In genomic region chr11:27219487-27220039, GRCh38 we compare ENCODE assay signal across 7 cellular contexts.
DNase-seq lines count a peak whose midpoint lies in the region; ATAC-seq, FAIRE-seq and TF ChIP-seq lines count a peak whose summit lies in the region.
"Not testable (repeated sequence)": the region's sequence is repeated elsewhere in the genome, so short reads cannot be mapped to it uniquely, and the experiment has no call there.

No MANE protein-coding gene starts in this region.

- not testable (repeated sequence) for H2BK15ac ChIP-seq in mesenchymal stem cell (ENCODE audit: low read depth, poor library complexity, severe bottlenecking)

- peak overlapping the region; percentile 99 for H2AFZ ChIP-seq in K562 (ENCODE audit: low read depth, low read length)
- not testable (repeated sequence) for H2AFZ ChIP-seq in mesenchymal stem cell (ENCODE audit: low read depth, low read length); osteoblast (ENCODE audit: low read length)

- not testable (repeated sequence) for TF ChIP-seq EP300 in Ishikawa (IDR thresholded peaks at IDR 0.05; ENCODE audit: borderline replicate concordance); K562 (IDR thresholded peaks at IDR 0.05; ENCODE audit: low read length)

- H3K79me2 ChIP-seq in K562 (ENCODE audit: control insufficient read depth, insufficient read depth, low read length); osteoblast (ENCODE audit: insufficient read depth, low read length): not testable (repeated sequence)

- not testable (repeated sequence) for H2BK120ac ChIP-seq in mesenchymal stem cell (ENCODE audit: low read depth, low read length)

- H2BK12ac ChIP-seq in mesenchymal stem cell (ENCODE audit: low read length in 2 of 2) = not testable (repeated sequence)

- H4K91ac ChIP-seq in mesenchymal stem cell (ENCODE audit: low read length) = not testable (repeated sequence)

- not testable (repeated sequence) for H3K4ac ChIP-seq in mesenchymal stem cell (ENCODE audit: low read depth in 1 of 2, low read length in 2 of 2)

- not testable (repeated sequence) for H3K27me3 ChIP-seq in H7 (ENCODE audit: control insufficient read depth, insufficient read depth, low read length); NT2/D1 (ENCODE audit: insufficient read depth, insufficient read length); K562 (ENCODE audit: control insufficient read depth in 2 of 2, insufficient read depth in 2 of 2, low read length in 2 of 2); mesenchymal stem cell (ENCODE audit: control insufficient read depth in 1 of 2, insufficient read depth in 1 of 2, low read length in 2 of 2); osteoblast (ENCODE audit: insufficient read depth, low read length)

- TF ChIP-seq RAD21 in Ishikawa (IDR thresholded peaks at IDR 0.05; ENCODE audit: low read depth); K562 (CRISPR knock-in tag; conservative IDR thresholded peaks at IDR 0.05 in 1 of 2, IDR thresholded peaks at IDR 0.05 in 1 of 2): not testable (repeated sequence)

- peak overlapping the region; percentile 76 for H3K27ac ChIP-seq in K562 (ENCODE audit: extremely low read depth, low read depth, low read length)
- not testable (repeated sequence) for H3K27ac ChIP-seq in mesenchymal stem cell (ENCODE audit: low read length, poor library complexity, severe bottlenecking)
- peak overlapping the region; percentile 99 for H3K27ac ChIP-seq in osteoblast (ENCODE audit: low read depth, low read length)

- not testable (repeated sequence) for FAIRE-seq in K562 (lab: Jason Lieb, UNC)

- in situ Hi-C loops in K562 (cut with MboI) = not testable (repeated sequence)

- peak overlapping the region; percentile 36 for H3K9ac ChIP-seq in NT2/D1 (ENCODE audit: insufficient read length, low read depth)
- H3K9ac ChIP-seq in K562 (ENCODE audit: insufficient read depth in 1 of 2, low read depth in 2 of 2, low read length in 2 of 2) = peak overlapping the region; percentile 15 to 70; a peak in 3 of 4 replicates
- H3K9ac ChIP-seq in mesenchymal stem cell (ENCODE audit: low read length) = peak overlapping the region; percentile 73

- not testable (repeated sequence) for H2BK5ac ChIP-seq in mesenchymal stem cell (ENCODE audit: low read depth, low read length, poor library complexity, severe bottlenecking)

- H3K18ac ChIP-seq in mesenchymal stem cell (ENCODE audit: low read depth in 1 of 2, low read length in 2 of 2) = not testable (repeated sequence)

- DNase-seq in H7; NT2/D1 (ENCODE audit: low read depth, low spot score); fibroblast of villous mesenchyme (ENCODE audit: low read depth); mesenchymal stem cell; osteoblast (ENCODE audit: insufficient read length, low spot score, missing footprints): not testable (repeated sequence)
- DNase-seq in K562 (ENCODE audit: extremely low read depth in 1 of 4, low spot score in 3 of 4) = peak in 1 of 4 experiments; percentile 27

- H3K14ac ChIP-seq in mesenchymal stem cell (ENCODE audit: low read length in 2 of 2) = not testable (repeated sequence)

- H3K4me2 ChIP-seq in K562 (ENCODE audit: insufficient read depth, low read length) = peak overlapping the region; percentile 86
- H3K4me2 ChIP-seq in mesenchymal stem cell (ENCODE audit: low read length, poor library complexity, severe bottlenecking) = not testable (repeated sequence)
- peak overlapping the region; percentile 64 for H3K4me2 ChIP-seq in osteoblast (ENCODE audit: insufficient read depth, low read length)

- not testable (repeated sequence) for H3K23ac ChIP-seq in mesenchymal stem cell (ENCODE audit: low read length in 2 of 2)

- H3K79me1 ChIP-seq in mesenchymal stem cell (replicated peaks; ENCODE audit: low read length, poor library complexity, severe bottlenecking) = not testable (repeated sequence)

- not testable (repeated sequence) for H2AK5ac ChIP-seq in mesenchymal stem cell (ENCODE audit: low read length, severe bottlenecking)

- not testable (repeated sequence) for H3K36me3 ChIP-seq in H7 (replicated peaks; ENCODE audit: control insufficient read depth, insufficient read depth, low read length); K562 (ENCODE audit: control insufficient read depth, insufficient read depth, low read length); mesenchymal stem cell (ENCODE audit: control insufficient read depth in 1 of 2, insufficient read depth in 2 of 2, low read depth in 1 of 2, low read length in 2 of 2); osteoblast (ENCODE audit: insufficient read depth, low read length)
- H3K36me3 ChIP-seq in NT2/D1 (ENCODE audit: insufficient read depth, insufficient read length, low read length) = peaks cover 39% of the 10 kb centered on the region

- H4K8ac ChIP-seq in mesenchymal stem cell (ENCODE audit: low read length) = not testable (repeated sequence)

- H3K4me3 ChIP-seq in H7 (ENCODE audit: insufficient read depth, low read depth, low read length) = peak overlapping the region; percentile 35
- peak overlapping the region; percentile 35 for H3K4me3 ChIP-seq in NT2/D1 (ENCODE audit: insufficient read length, low read depth)
- peak overlapping the region; percentile 35 for H3K4me3 ChIP-seq in K562
- H3K4me3 ChIP-seq in fibroblast of villous mesenchyme (ENCODE audit: low read depth, low read length) = peak overlapping the region; percentile 55
- not testable (repeated sequence) for H3K4me3 ChIP-seq in mesenchymal stem cell (ENCODE audit: insufficient read depth in 1 of 2, low read depth in 1 of 2, low read length in 2 of 2); osteoblast (ENCODE audit: insufficient read depth, low read length)

- H4K20me1 ChIP-seq in K562 (replicated peaks; ENCODE audit: control insufficient read depth, insufficient read depth, low read length); osteoblast (ENCODE audit: insufficient read depth, low read length): not testable (repeated sequence)

- 0% methylated on average over 2 of the region's 24 CpGs for WGBS in K562 (ENCODE audit: insufficient coverage, low coverage, missing lambda C conversion rate)
- WGBS in mesenchymal stem cell = 100% methylated on average over 5 of the region's 24 CpGs

- POLR2A ChIA-PET in K562 (lab: Yijun Ruan, JAX) = interaction anchor here (0.6 to 1.1 kb wide), 2 partner anchors 10 to 14 kb away, joined by 4 to 9 read pairs; no protein-coding TSS in a partner anchor

- CTCF ChIA-PET in K562 (lab: Yijun Ruan, JAX; ENCODE audit: low intra/inter-chr PET ratio) = not testable (repeated sequence)

- not testable (repeated sequence) for TF ChIP-seq CTCF in K562 (IDR thresholded peaks at IDR 0.05 in 2 of 3, conservative IDR thresholded peaks at IDR 0.05 in 1 of 3; ENCODE audit: insufficient read depth in 2 of 3, low read depth in 1 of 3, low read length in 3 of 3); fibroblast of villous mesenchyme (IDR thresholded peaks at IDR 0.05; ENCODE audit: insufficient read depth, low read depth, low read length); osteoblast (IDR thresholded peaks at IDR 0.05; ENCODE audit: extremely low read depth, low read depth, low read length)

- TSS peak; percentile 64 for BruUV-seq in K562 (replicated peaks; lab: Mats Ljungman, UMichigan)

- not testable (repeated sequence) for H3K9me1 ChIP-seq in K562 (ENCODE audit: control insufficient read depth, insufficient read depth, low read length)

- not testable (repeated sequence) for H3K9me3 ChIP-seq in NT2/D1 (ENCODE audit: insufficient read depth, low read length); K562 (replicated peaks; ENCODE audit: control insufficient read depth, insufficient read depth, low read depth, low read length); mesenchymal stem cell (ENCODE audit: control insufficient read depth, low read length); osteoblast (ENCODE audit: low read depth, low read length)

- TF ChIP-seq POLR2A in K562 (conservative IDR thresholded peaks at IDR 0.05) = peak; percentile 65

- intact Hi-C loops in K562 (cut with micrococcal nuclease) = not testable (repeated sequence)

- not testable (repeated sequence) for H3K4me1 ChIP-seq in NT2/D1 (ENCODE audit: insufficient read depth, insufficient read length)
- H3K4me1 ChIP-seq in K562 (replicated peaks in 1 of 2; ENCODE audit: control insufficient read depth in 2 of 2, insufficient read depth in 2 of 2, low read length in 2 of 2) = peaks cover 4 to 12% of the 10 kb centered on the region in 2 experiments; a peak in 3 of 5 replicates
- H3K4me1 ChIP-seq in mesenchymal stem cell (ENCODE audit: control insufficient read depth, insufficient read depth, low read depth, low read length) = peaks cover 14% of the 10 kb centered on the region
- peaks cover 32% of the 10 kb centered on the region for H3K4me1 ChIP-seq in osteoblast (ENCODE audit: insufficient read depth, low read length)

- ATAC-seq in K562 = peak; percentile 87

TF ChIP-seq in Ishikawa, 13 proteins besides CTCF, POLR2A, EP300 and RAD21:
- peak; percentile 68 for TF ChIP-seq YY1 (IDR thresholded peaks at IDR 0.05; ENCODE audit: low read depth)

TF ChIP-seq in K562, 482 proteins besides CTCF, POLR2A, EP300 and RAD21 (continues in another document):
- TF ChIP-seq SUPT5H (IDR thresholded peaks at IDR 0.05) = peak; percentile 49; the same call in 1 of the 2 replicates
- TF ChIP-seq ZFX (CRISPR knock-in tag; IDR thresholded peaks at IDR 0.05) = 0 out of 2 replicates have a peak, but pooled peaks have one; percentile 22
